23 cellular contexts compared by ENCODE assay signal in the genomic region with DNA sequence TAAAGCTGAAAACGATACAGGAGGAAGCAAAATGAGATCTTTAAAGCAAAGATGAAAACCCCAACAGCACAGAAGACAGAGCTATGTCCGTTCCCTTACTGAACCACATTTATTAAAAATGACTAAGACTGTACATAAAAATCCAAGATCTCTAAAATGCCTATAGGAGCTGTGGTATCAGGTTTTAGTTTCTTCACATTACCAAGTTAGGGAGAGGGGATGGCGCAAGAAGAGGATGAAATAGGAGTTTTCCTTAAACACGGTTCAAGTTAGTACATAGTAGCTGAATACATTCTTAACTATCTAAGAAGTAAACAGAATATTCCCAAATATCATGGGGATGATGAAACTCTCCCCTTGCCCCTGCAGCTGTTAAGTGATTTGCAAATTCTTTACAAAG. TPM values are rescaled to one million over a fixed set of nuclear protein-coding genes. Genes with fewer than 3 reads are reported as not detected.
DNase-seq lines count a peak whose midpoint lies in the region; ATAC-seq, FAIRE-seq and TF ChIP-seq lines count a peak whose summit lies in the region.
"Had no signal": no experiment of that assay in that cellular context is flagged by ENCODE, and none has a peak within 500 bp of the region (broad histone marks: within the 10 kb centered on the region; RNA-seq: fewer than 3 reads in every experiment).

No MANE protein-coding gene starts in this region.

- no peak for ATAC-seq in GM12878
- ATAC-seq in natural killer cell, result no peak
- ATAC-seq in left lung, result no peak
- ATAC-seq in aorta (ENCODE audit: low FRiP score), result no peak

- no peaks in the 10 kb centered on the region for H3K79me2 ChIP-seq in GM12878 (ENCODE audit: control insufficient read depth, insufficient read depth, low read length)

- no peak for TF ChIP-seq EP300 in GM12878 (IDR thresholded peaks at IDR 0.05; ENCODE audit: borderline replicate concordance in 1 of 2, control insufficient read depth in 1 of 2, low read depth in 2 of 2, low read length in 2 of 2)

- H2AFZ ChIP-seq in GM12878 (ENCODE audit: control insufficient read depth, low read depth, low read length), result no peak overlapping the region

- peaks cover 20% of the 10 kb centered on the region for H3K4me1 ChIP-seq in CD8-positive, alpha-beta memory T cell (ENCODE audit: insufficient read depth, low read length)
- H3K4me1 ChIP-seq in GM12878 (ENCODE audit: control insufficient read depth, insufficient read depth, low read length), result no peaks in the 10 kb centered on the region
- peaks cover 18 to 36% of the 10 kb centered on the region in 2 donors for H3K4me1 ChIP-seq in left lung
- peaks cover 0 to 2% of the 10 kb centered on the region in 2 donors for H3K4me1 ChIP-seq in aorta (ENCODE audit: control insufficient read depth in 1 of 2, insufficient read depth in 2 of 2, low read length in 2 of 2)

- peaks cover 6% of the 10 kb centered on the region for H3K36me3 ChIP-seq in CD8-positive, alpha-beta memory T cell (ENCODE audit: insufficient read depth, low read length)
- no peaks in the 10 kb centered on the region for H3K36me3 ChIP-seq in GM12878 (ENCODE audit: control insufficient read depth in 2 of 2, insufficient read depth in 2 of 2, low read length in 1 of 2)
- no peaks in the 10 kb centered on the region for H3K36me3 ChIP-seq in left lung
- no peaks in the 10 kb centered on the region for H3K36me3 ChIP-seq in aorta (ENCODE audit: control insufficient read depth in 1 of 2, insufficient read depth in 2 of 2, low read length in 1 of 2)
- H3K36me3 ChIP-seq: ascending aorta, neutrophil, upper lobe of right lung, WERI-Rb-1 had no signal

- H4K20me1 ChIP-seq in GM12878 (ENCODE audit: control insufficient read depth, insufficient read depth), result no peaks in the 10 kb centered on the region

- DNase-seq in CD8-positive, alpha-beta memory T cell, result no peak
- DNase-seq in HCEC 1CT (peak; percentile 54), GM12878 (ENCODE audit: low read depth, low spot score) (no peak), natural killer cell (no peak), left lung (no peak), aorta (no peak), NOMO-1 (lab: John Stamatoyannopoulos, UW; ENCODE audit: unreplicated experiment in 2 of 2) (no peak)
- DNase-seq in stimulated activated CD4-positive, alpha-beta T cell treated with anti-CD3 and anti-CD28 coated beads, Interleukin-15, amount 100 ng/mL, for 24 hours, result no peak
- DNase-seq: activated CD4-positive, alpha-beta T cell treated with anti-CD3 and anti-CD28 coated beads, Interleukin-2, amount 50 U/mL, for 1 hour; dermis blood vessel endothelial cell; GDM1; GOT3; NCI-H1092; NCI-H187 treated with DMSO at 0.1 percent for 48 hours; NCI-H69; upper lobe of right lung; WERI-Rb-1 had no signal

- H3K9ac ChIP-seq in GM12878 (ENCODE audit: control insufficient read depth, insufficient read depth, low read length), result no peak overlapping the region

- no peak overlapping the region for H3K27ac ChIP-seq in CD8-positive, alpha-beta memory T cell (ENCODE audit: low read depth, low read length)
- H3K27ac ChIP-seq in GM12878 (ENCODE audit: control insufficient read depth, insufficient read depth), result no peak overlapping the region
- H3K27ac ChIP-seq in left lung, result no peak overlapping the region
- no peak overlapping the region for H3K27ac ChIP-seq in aorta (ENCODE audit: low read depth in 1 of 2, low read length in 2 of 2)
- H3K27ac ChIP-seq: ascending aorta, neutrophil, upper lobe of right lung, WERI-Rb-1 had no signal

- FAIRE-seq in GM12878 (lab: Jason Lieb, UNC), result no peak

- no peaks in the 10 kb centered on the region for H3K27me3 ChIP-seq in CD8-positive, alpha-beta memory T cell (ENCODE audit: insufficient read depth, low read length, poor library complexity, severe bottlenecking)
- peaks cover 2 to 24% of the 10 kb centered on the region in 2 experiments for H3K27me3 ChIP-seq in GM12878 (replicated peaks in 1 of 2; ENCODE audit: control insufficient read depth in 2 of 2, insufficient read depth in 2 of 2, low read length in 1 of 2)
- peaks cover 62 to 97% of the 10 kb centered on the region in 2 donors for H3K27me3 ChIP-seq in left lung
- peaks cover 0 to under 1% of the 10 kb centered on the region in 2 donors for H3K27me3 ChIP-seq in aorta (ENCODE audit: control insufficient read depth in 1 of 2, insufficient read depth in 2 of 2, low read length in 1 of 2)

- H3K27ac Mint-ChIP-seq in CD8-positive, alpha-beta memory T cell, result peak overlapping the region; percentile 69 to 98 (median 92)
- peak overlapping the region; percentile 93 to 98 for H3K27ac Mint-ChIP-seq in natural killer cell
- H3K27ac Mint-ChIP-seq: activated naive CD4-positive, alpha-beta T cell treated with anti-CD3 and anti-CD28 coated beads, Interleukin-2, amount 10 ng/mL, durations not matched to agents 7 days and 5 days; progenitor cell of endocrine pancreas had no signal

- RAD21 ChIA-PET in GM12878 (lab: Charles Lee; ENCODE audit: unreplicated experiment), result interaction anchor here (0.7 to 11.7 kb wide), 25 partner anchors 10 to 629 kb away, joined by 3 to 170 read pairs (median 4); no protein-coding TSS in a partner anchor

- SMC1A ChIA-PET in GM12878 (lab: Charles Lee; ENCODE audit: uncharacterized antibody, unreplicated experiment), result interaction anchor here (0.6 to 11.7 kb wide), 21 partner anchors 10 to 629 kb away, joined by 3 to 139 read pairs (median 4); no protein-coding TSS in a partner anchor

- H3K36me3 Mint-ChIP-seq in CD8-positive, alpha-beta memory T cell, result peaks cover 18 to 81% (median 20%) of the 10 kb centered on the region in 3 donors
- H3K36me3 Mint-ChIP-seq in natural killer cell, result peaks cover 41% of the 10 kb centered on the region

- no peaks in the 10 kb centered on the region for H3K9me3 ChIP-seq in CD8-positive, alpha-beta memory T cell (ENCODE audit: low read length)
- H3K9me3 ChIP-seq in GM12878 (replicated peaks; ENCODE audit: control insufficient read depth, insufficient read depth, low read length) (no peaks in the 10 kb centered on the region), left lung (no peaks in the 10 kb centered on the region), aorta (ENCODE audit: control insufficient read depth, low read length) (no peaks in the 10 kb centered on the region)
- H3K9me3 ChIP-seq: ascending aorta, neutrophil, upper lobe of right lung had no signal

- H3K9me3 Mint-ChIP-seq in CD8-positive, alpha-beta memory T cell, result no peaks in the 10 kb centered on the region
- no peaks in the 10 kb centered on the region for H3K9me3 Mint-ChIP-seq in natural killer cell
- H3K9me3 Mint-ChIP-seq: activated naive CD4-positive, alpha-beta T cell treated with anti-CD3 and anti-CD28 coated beads, Interleukin-2, amount 10 ng/mL, durations not matched to agents 7 days and 5 days had no signal

- BruUV-seq in GM12878 (replicated peaks; lab: Mats Ljungman, UMichigan), result no TSS peak

- TF ChIP-seq POLR2A in GM12878 (IDR thresholded peaks at IDR 0.05; ENCODE audit: low read depth, low read length), result no peak

- WGBS in GM12878 (ENCODE audit: insufficient coverage, insufficient replicate concordance, low lambda C conversion rate, missing lambda C conversion rate), result 56% methylated on average over 4 of the region's 4 CpGs
- WGBS in aorta, 2 donors, result 92 to 98% methylated on average over 4 of the region's 4 CpGs

- peak overlapping the region; percentile 25 for H3K4me3 ChIP-seq in CD8-positive, alpha-beta memory T cell (ENCODE audit: low read length)
- H3K4me3 ChIP-seq in GM12878 (no peak overlapping the region), left lung (no peak overlapping the region), aorta (ENCODE audit: low read length in 2 of 2) (no peak overlapping the region)
- H3K4me3 ChIP-seq: lung had no signal

- TF ChIP-seq RAD21 in GM12878 (IDR thresholded peaks at IDR 0.05; ENCODE audit: insufficient read depth, low read depth, low read length), result no peak

- H3K4me2 ChIP-seq in GM12878 (ENCODE audit: control insufficient read depth, insufficient read depth), result no peak overlapping the region

- CTCF ChIA-PET in CD8-positive, alpha-beta memory T cell (lab: Charles Lee), result interaction anchor here (0.8 to 3.4 kb wide), 9 partner anchors 7 to 633 kb away, joined by 3 to 20 read pairs (median 4); a partner anchor contains a TSS
- CTCF ChIA-PET in GM12878 (lab: Yijun Ruan, JAX), result interaction anchor here (0.6 to 3.3 kb wide), 11 partner anchors 9 to 1514 kb away, joined by 3 to 32 read pairs (median 5); no protein-coding TSS in a partner anchor

- intact Hi-C loops in GM12878 (cut with micrococcal nuclease; ENCODE audit: unreplicated experiment), result no loop called here
- intact Hi-C loops in natural killer cell (cut with micrococcal nuclease), result loop anchor here (5.0 kb wide), 3 partner anchors 186 to 371 kb away; a partner anchor contains a TSS
- intact Hi-C loops in left lung (cut with DNase I), result loop anchor here in 1 of 2 donors (10.0 kb wide), 1 partner anchor 619 kb away; no protein-coding TSS in a partner anchor
- intact Hi-C loops in aorta (cut with DNase I), result no loop called here

- H3K27me3 Mint-ChIP-seq in CD8-positive, alpha-beta memory T cell, result peaks cover 3 to 5% of the 10 kb centered on the region in 2 donors
- peaks cover 0 to 3% of the 10 kb centered on the region in 2 donors for H3K27me3 Mint-ChIP-seq in natural killer cell (ENCODE audit: low read depth in 2 of 2)

- POLR2A ChIA-PET in CD8-positive, alpha-beta memory T cell (lab: Charles Lee), result interaction anchor here (1.1 to 1.3 kb wide), 2 partner anchors 502 to 576 kb away, joined by 4 to 18 read pairs; no protein-coding TSS in a partner anchor
- POLR2A ChIA-PET in GM12878 (lab: Charles Lee), result interaction anchor here (0.6 to 1.5 kb wide), 11 partner anchors 210 to 1933 kb away, joined by 3 to 8 read pairs (median 4); a partner anchor contains a TSS

- TF ChIP-seq CTCF in GM12878 (IDR thresholded peaks at IDR 0.05 in 2 of 3, conservative IDR thresholded peaks at IDR 0.05 in 1 of 3; ENCODE audit: control insufficient read depth in 2 of 3, extremely low read depth in 1 of 3, insufficient read depth in 1 of 3, low read depth in 3 of 3, low read length in 3 of 3), result no peak
- TF ChIP-seq CTCF in natural killer cell (IDR thresholded peaks at IDR 0.05), result no peak
- TF ChIP-seq CTCF in left lung (IDR thresholded peaks at IDR 0.05), result no peak

- in situ Hi-C loops in GM12878 (cut with MboI), result loop anchor here (10.0 kb wide), 1 partner anchor 419 kb away; no protein-coding TSS in a partner anchor

- H3K4me3 Mint-ChIP-seq in CD8-positive, alpha-beta memory T cell, result peak overlapping the region; percentile 95 to 100 (median 99)
- peak overlapping the region; percentile 100 for H3K4me3 Mint-ChIP-seq in natural killer cell
- H3K4me3 Mint-ChIP-seq: activated naive CD4-positive, alpha-beta T cell treated with anti-CD3 and anti-CD28 coated beads, Interleukin-2, amount 10 ng/mL, durations not matched to agents 7 days and 5 days had no signal

- peaks cover 48 to 73% (median 56%) of the 10 kb centered on the region in 3 donors for H3K4me1 Mint-ChIP-seq in CD8-positive, alpha-beta memory T cell
- peaks cover 85 to 86% of the 10 kb centered on the region in 2 donors for H3K4me1 Mint-ChIP-seq in natural killer cell

RNA-seq across cellular contexts. Expression of a gene that starts 6.3 kb away (rescaled TPM):
- 10 to 100 TPM; 37.1 to 37.2 TPM for total RNA-seq in CD8-positive, alpha-beta memory T cell
- polyA plus RNA-seq in CD8-positive, alpha-beta memory T cell, result 188 TPM
- total RNA-seq in GM12878 (2013; cell fraction: nucleolus; rRNA removed), result 12.8 and 13.0 TPM in 2 replicates
- 5.3 and 5.5 TPM in 2 replicates for total RNA-seq in GM12878 (2014; rRNA removed)
- total RNA-seq in GM12878 (2014; rRNA removed; fragmentation: Illumina TruSeq; extraction: Trizol), result 3.5 and 4.0 TPM in 2 replicates
- total RNA-seq in GM12878 (2021), result 5.5 and 6.1 TPM in 2 replicates
- polyA plus RNA-seq in GM12878 (2011; ENCODE audit: low read depth), result not detected
- 148 and 178 TPM in 2 replicates for polyA plus RNA-seq in GM12878 (2011; rRNA removed)
- polyA plus RNA-seq in GM12878 (2011; cell fraction: cytosol; rRNA removed), result 91.9 and 94.9 TPM in 2 replicates
- polyA plus RNA-seq in GM12878 (2011; cell fraction: nucleus; rRNA removed), result 127 and 131 TPM in 2 replicates
- polyA plus RNA-seq in GM12878 (2012), result 0.19 and 0.38 TPM in 2 replicates
- 6.6 TPM in 2 replicates for polyA plus RNA-seq in GM12878 (2014; fragmentation: Illumina TruSeq; extraction: Trizol)
- 1 to 10 TPM; 1.5 to 2.8 TPM for polyA plus RNA-seq in GM12878 (2014; fragmentation: Nextera tagmentation; extraction: Ambion mirVana)
- polyA plus RNA-seq in GM12878 (2014; rRNA removed), result 5.0 and 5.3 TPM in 2 replicates
- polyA plus RNA-seq in GM12878 (2016; fragmentation: Nextera tagmentation; extraction: Ambion mirVana), result 1 to 10 TPM; 1.8 to 2.5 TPM
- 105 and 117 TPM in 2 replicates for polyA minus RNA-seq in GM12878 (2011; rRNA and poly(A)+ RNA removed)
- 46.0 and 51.6 TPM in 2 replicates for polyA minus RNA-seq in GM12878 (2011; cell fraction: cytosol; rRNA and poly(A)+ RNA removed)
- polyA minus RNA-seq in GM12878 (2011; cell fraction: nucleus; rRNA and poly(A)+ RNA removed), result 51.7 and 77.5 TPM in 2 replicates
- 10 to 100 TPM; 30.3 to 64.0 (median 32.2) TPM for total RNA-seq in natural killer cell
- total RNA-seq in left lung, result under 1 TPM; 0.26 to 0.94 TPM
- under 1 TPM; 0.36 to 0.60 TPM for total RNA-seq in aorta
- 1 to 10 TPM in 1 of 2 donors, not detected in 1; 1.2 TPM for polyA plus RNA-seq in aorta
- total RNA-seq: ascending aorta, dermis blood vessel endothelial cell, glomerular endothelial cell, progenitor cell of endocrine pancreas had no signal
